In the genomic region with DNA sequence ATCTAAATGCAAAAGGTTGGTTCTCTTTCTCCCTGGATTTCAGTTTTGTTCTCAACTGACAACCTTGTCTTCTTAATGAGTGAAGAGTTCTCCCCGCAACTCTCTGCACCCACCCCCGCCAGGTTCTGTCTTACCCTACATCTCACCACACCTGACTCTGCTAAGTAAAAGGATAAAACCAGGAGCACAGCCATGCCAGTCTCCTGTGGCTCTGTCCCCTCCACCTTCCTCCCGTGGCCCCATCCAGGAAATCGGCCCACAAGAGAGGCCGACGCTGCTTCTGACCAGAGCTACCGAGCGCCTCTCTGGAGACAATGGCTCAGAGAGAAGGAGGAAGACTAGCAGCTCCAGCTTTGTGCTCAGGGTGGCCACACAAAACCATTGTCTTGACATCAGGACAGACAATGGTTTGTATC, we compare ENCODE assay signal across 8 cellular contexts.
DNase-seq lines count a peak whose midpoint lies in the region; ATAC-seq, FAIRE-seq and TF ChIP-seq lines count a peak whose summit lies in the region.

No MANE protein-coding gene starts in this region.

- H3K4me1 Mint-ChIP-seq in activated CD4-positive, alpha-beta T cell treated with anti-CD3 and anti-CD28 coated beads, Interleukin-2, amount 10 ng/mL, durations not matched to agents 24 days and 14 days: peaks cover 15% of the 10 kb centered on the region

- no peak for TF ChIP-seq RAD21 in K562 (CRISPR knock-in tag; conservative IDR thresholded peaks at IDR 0.05 in 1 of 2, IDR thresholded peaks at IDR 0.05 in 1 of 2)
- TF ChIP-seq RAD21 in HepG2 (CRISPR knock-in tag; IDR thresholded peaks at IDR 0.05): no peak

- H3K9ac ChIP-seq in K562 (ENCODE audit: insufficient read depth in 1 of 2, low read depth in 2 of 2, low read length in 2 of 2) (no peak overlapping the region), HepG2 (ENCODE audit: insufficient read depth, low read depth, low read length) (peak overlapping the region; percentile 24; the same call in 1 of the 2 replicates)

- H3K27ac Mint-ChIP-seq in activated CD4-positive, alpha-beta T cell treated with anti-CD3 and anti-CD28 coated beads, Interleukin-2, amount 10 ng/mL, durations not matched to agents 24 days and 14 days: no peak overlapping the region

- H3K36me3 ChIP-seq in K562 (ENCODE audit: control insufficient read depth, insufficient read depth, low read length) (no peaks in the 10 kb centered on the region), HepG2 (replicated peaks in 1 of 2; ENCODE audit: control insufficient read depth in 1 of 2, insufficient read depth in 2 of 2, low read length in 2 of 2) (no peaks in the 10 kb centered on the region), thoracic aorta (no peaks in the 10 kb centered on the region)

- BruUV-seq in K562 (replicated peaks; lab: Mats Ljungman, UMichigan) (no TSS peak), HepG2 (replicated peaks; lab: Mats Ljungman, UMichigan) (no TSS peak)

- H3K4me1 ChIP-seq in K562 (replicated peaks in 1 of 2; ENCODE audit: control insufficient read depth in 2 of 2, insufficient read depth in 2 of 2, low read length in 2 of 2) (peaks cover 0 to 12% of the 10 kb centered on the region in 2 experiments; a peak in 3 of 5 replicates), HepG2 (ENCODE audit: insufficient read depth, low read length) (peaks cover 39% of the 10 kb centered on the region), thoracic aorta (ENCODE audit: control insufficient read depth in 1 of 2, low read depth in 2 of 2) (peaks cover 4 to 6% of the 10 kb centered on the region in 2 donors)

- TF ChIP-seq POLR2A in K562 (conservative IDR thresholded peaks at IDR 0.05) (no peak), HepG2 (IDR thresholded peaks at IDR 0.05; ENCODE audit: insufficient read depth in 1 of 2, low read depth in 2 of 2, low read length in 2 of 2) (no peak)

- POLR2A ChIA-PET in K562 (lab: Yijun Ruan, JAX) (interaction anchor here (0.9 to 1.2 kb wide), 2 partner anchors 12 to 14 kb away, joined by 3 to 4 read pairs; no protein-coding TSS in a partner anchor), HepG2 (lab: Yijun Ruan, JAX) (interaction anchor here (1.0 to 2.0 kb wide), 4 partner anchors 9 to 90 kb away, joined by 3 to 7 read pairs (median 4); no protein-coding TSS in a partner anchor)

- no peak for DNase-seq in activated CD4-positive, alpha-beta T cell treated with anti-CD3 and anti-CD28 coated beads, Interleukin-2, amount 10 ng/mL, durations not matched to agents 24 days and 14 days
- no peak for DNase-seq in activated CD4-positive, alpha-beta T cell treated with anti-CD3 and anti-CD28 coated beads, Interleukin-2, amount 50 U/mL, for 1 hour
- DNase-seq in K562 (ENCODE audit: extremely low read depth in 1 of 4, low spot score in 3 of 4): no peak
- DNase-seq in HepG2 (ENCODE audit: low spot score): no peak
- no peak for DNase-seq in thoracic aorta (ENCODE audit: low spot score)
- DNase-seq in H4 (ENCODE audit: low spot score): no peak
- no peak for DNase-seq in NCI-H1694 treated with DMSO at 0.1 percent for 48 hours (lab: John Stamatoyannopoulos, UW)
- no peak for DNase-seq in SHP77 treated with DMSO at 0.1 percent for 48 hours (lab: John Stamatoyannopoulos, UW)

- H4K20me1 ChIP-seq in K562 (replicated peaks; ENCODE audit: control insufficient read depth, insufficient read depth, low read length) (0 out of 2 replicates have a peak, but pooled peaks cover 6% of the 10 kb centered on the region), HepG2 (ENCODE audit: insufficient read depth, low read length) (no peaks in the 10 kb centered on the region)

- H3K79me2 ChIP-seq in K562 (ENCODE audit: control insufficient read depth, insufficient read depth, low read length) (no peaks in the 10 kb centered on the region), HepG2 (ENCODE audit: insufficient read depth, low read length) (no peaks in the 10 kb centered on the region)

- H2AFZ ChIP-seq in K562 (ENCODE audit: low read depth, low read length) (no peak overlapping the region), HepG2 (ENCODE audit: low read length) (no peak overlapping the region)

- H3K9me3 ChIP-seq in K562 (replicated peaks; ENCODE audit: control insufficient read depth, insufficient read depth, low read depth, low read length) (no peaks in the 10 kb centered on the region), HepG2 (ENCODE audit: low read length) (no peaks in the 10 kb centered on the region), thoracic aorta (no peaks in the 10 kb centered on the region)

- H3K9me1 ChIP-seq in K562 (ENCODE audit: control insufficient read depth, insufficient read depth, low read length): no peaks in the 10 kb centered on the region

- TF ChIP-seq EP300 in K562 (IDR thresholded peaks at IDR 0.05; ENCODE audit: low read length): no peak
- TF ChIP-seq EP300 in HepG2 (IDR thresholded peaks at IDR 0.05; ENCODE audit: low read depth in 2 of 2, low read length in 2 of 2): no peak
- no peak for TF ChIP-seq EP300 in HepG2 (CRISPR knock-in tag; IDR thresholded peaks at IDR 0.05; ENCODE audit: borderline replicate concordance)

- FAIRE-seq in K562 (lab: Jason Lieb, UNC) (no peak), HepG2 (lab: Jason Lieb, UNC) (no peak)

- no peak overlapping the region for H3K27ac ChIP-seq in K562 (ENCODE audit: extremely low read depth, low read depth, low read length)
- H3K27ac ChIP-seq in HepG2 (ENCODE audit: extremely low read length, insufficient read depth, low read length): peak overlapping the region; percentile 6
- no peak overlapping the region for H3K27ac ChIP-seq in thoracic aorta

- H3K9me3 Mint-ChIP-seq in activated CD4-positive, alpha-beta T cell treated with anti-CD3 and anti-CD28 coated beads, Interleukin-2, amount 10 ng/mL, durations not matched to agents 24 days and 14 days: no peaks in the 10 kb centered on the region

- in situ Hi-C loops in K562 (cut with MboI) (no loop called here), HepG2 (cut with HindIII; ENCODE audit: extremely low pct_ligation_motif_present, low pct_unique_long_range_greater_than_20kb) (no loop called here)

- H3K4me3 Mint-ChIP-seq in activated CD4-positive, alpha-beta T cell treated with anti-CD3 and anti-CD28 coated beads, Interleukin-2, amount 10 ng/mL, durations not matched to agents 24 days and 14 days: peak overlapping the region; percentile 15

- H3K4me3 ChIP-seq in K562 (no peak overlapping the region), HepG2 (replicated peaks in 1 of 3; ENCODE audit: insufficient read depth in 1 of 3, low read depth in 2 of 3, low read length in 3 of 3) (peak overlapping the region; percentile 8 to 57 (median 26); a peak in 5 of 6 replicates), thoracic aorta (peak overlapping the region; percentile 32)

- CTCF ChIA-PET in K562 (lab: Yijun Ruan, JAX; ENCODE audit: low intra/inter-chr PET ratio): no interaction called here
- CTCF ChIA-PET in HepG2 (lab: Yijun Ruan, JAX; ENCODE audit: low intra/inter-chr PET ratio, low total read pairs): no interaction called here

- peaks cover 27% of the 10 kb centered on the region for H3K27me3 Mint-ChIP-seq in activated CD4-positive, alpha-beta T cell treated with anti-CD3 and anti-CD28 coated beads, Interleukin-2, amount 10 ng/mL, durations not matched to agents 24 days and 14 days

- WGBS in K562 (ENCODE audit: insufficient coverage, low coverage, missing lambda C conversion rate): 3% methylated on average over 8 of the region's 8 CpGs
- WGBS in HepG2 (ENCODE audit: low lambda C conversion rate): 20% methylated on average over 6 of the region's 8 CpGs

- TF ChIP-seq CTCF in K562 (IDR thresholded peaks at IDR 0.05 in 2 of 3, conservative IDR thresholded peaks at IDR 0.05 in 1 of 3; ENCODE audit: insufficient read depth in 2 of 3, low read depth in 1 of 3, low read length in 3 of 3): no peak
- no peak for TF ChIP-seq CTCF in HepG2 (CRISPR knock-in tag; IDR thresholded peaks at IDR 0.05)
- TF ChIP-seq CTCF in thoracic aorta (IDR thresholded peaks at IDR 0.05): no peak

- H3K36me3 Mint-ChIP-seq in activated CD4-positive, alpha-beta T cell treated with anti-CD3 and anti-CD28 coated beads, Interleukin-2, amount 10 ng/mL, durations not matched to agents 24 days and 14 days (ENCODE audit: low read depth): no peaks in the 10 kb centered on the region

- intact Hi-C loops in activated CD4-positive, alpha-beta T cell treated with anti-CD3 and anti-CD28 coated beads, Interleukin-2, amount 10 ng/mL, durations not matched to agents 24 days and 14 days (cut with micrococcal nuclease): no loop called here
- intact Hi-C loops in K562 (cut with micrococcal nuclease) (no loop called here), HepG2 (cut with micrococcal nuclease; ENCODE audit: unreplicated experiment) (no loop called here)

- 0 out of 2 replicates have a peak overlapping the region, but pooled peaks have one; percentile 0 for H3K4me2 ChIP-seq in K562 (ENCODE audit: insufficient read depth, low read length)
- H3K4me2 ChIP-seq in HepG2 (ENCODE audit: low read depth, low read length): peak overlapping the region; percentile 72

- H3K27me3 ChIP-seq in K562 (ENCODE audit: control insufficient read depth in 2 of 2, insufficient read depth in 2 of 2, low read length in 2 of 2) (peaks cover 6 to 58% of the 10 kb centered on the region in 2 experiments; a peak in 4 of 5 replicates), HepG2 (ENCODE audit: control insufficient read depth in 1 of 2, insufficient read depth in 2 of 2, low read length in 2 of 2) (no peaks in the 10 kb centered on the region), thoracic aorta (replicated peaks; ENCODE audit: insufficient read depth) (no peaks in the 10 kb centered on the region)

- ATAC-seq in K562 (peak; percentile 52), HepG2 (peak; percentile 62), thoracic aorta (ENCODE audit: insufficient number of reproducible peaks, low FRiP score, low read depth) (no peak)

TF ChIP-seq in K562, 482 proteins besides CTCF, POLR2A, EP300 and RAD21 (continues in another document):
- TF ChIP-seq GATA2 (CRISPR knock-in tag; IDR thresholded peaks at IDR 0.05) (no peak), NR2C2 (CRISPR knock-in tag; IDR thresholded peaks at IDR 0.05) (no peak), NR2C2 (tag; IDR thresholded peaks at IDR 0.05) (peak; percentile 76; the same call in 1 of the 2 replicates)
